In the genomic region with DNA sequence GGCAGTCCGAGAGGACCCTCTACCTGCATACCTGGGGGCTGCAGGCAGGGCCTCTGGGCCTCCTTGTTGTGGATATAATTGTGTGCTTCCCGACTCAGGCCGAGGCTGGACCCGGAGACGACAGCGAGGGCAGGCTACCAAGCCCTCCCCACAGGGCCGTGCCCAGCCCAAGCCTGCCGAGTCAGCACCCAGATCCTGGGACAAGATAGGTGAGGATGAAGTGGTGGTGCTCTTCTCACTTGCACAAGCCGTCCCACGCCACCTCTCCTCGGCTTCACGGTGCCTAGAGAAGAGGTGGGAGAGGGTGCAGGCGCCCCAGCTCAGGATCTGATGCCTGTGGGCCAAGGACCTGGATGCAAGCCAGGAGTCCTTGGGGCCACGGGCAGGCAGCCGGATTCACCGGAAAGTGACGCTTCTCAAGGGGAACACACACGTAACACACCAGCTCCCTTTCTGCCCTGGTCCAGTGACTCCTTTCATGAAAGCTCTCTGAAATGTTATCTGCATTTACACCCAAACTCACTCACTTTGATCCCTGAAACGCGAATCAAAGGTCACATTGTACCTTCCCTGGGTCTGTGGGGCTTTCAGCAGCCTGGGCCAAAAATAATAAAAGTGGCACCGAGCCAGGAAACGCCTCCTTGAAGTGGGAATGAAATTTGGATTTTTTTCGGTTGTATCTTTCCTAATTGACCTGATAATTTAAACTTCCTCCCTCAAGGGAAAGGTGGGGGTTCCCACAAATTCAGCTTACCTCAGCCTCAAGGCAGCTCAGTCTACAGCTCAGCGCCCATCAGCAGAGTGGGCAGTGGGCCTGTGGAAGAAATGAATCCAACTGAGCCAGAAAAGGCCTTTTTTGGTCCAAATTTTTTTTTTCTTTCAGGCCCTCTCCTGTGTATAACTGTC, we compare ENCODE assay signal across 8 cellular contexts. TPM values are rescaled to one million over a fixed set of nuclear protein-coding genes. Genes with fewer than 3 reads are reported as not detected.
DNase-seq lines count a peak whose midpoint lies in the region; ATAC-seq and TF ChIP-seq lines count a peak whose summit lies in the region.

No MANE protein-coding gene starts in this region.

- H3K4me1 ChIP-seq in DND-41 (ENCODE audit: insufficient read depth, low read length) (peaks cover 50% of the 10 kb centered on the region), iPS-15b (ENCODE audit: control insufficient read depth, insufficient read depth, low read length) (peaks cover 2% of the 10 kb centered on the region), skeletal muscle tissue (ENCODE audit: control insufficient read depth in 3 of 3, insufficient read depth in 3 of 3, low read length in 3 of 3) (peaks cover 28 to 43% (median 29%) of the 10 kb centered on the region in 3 donors)

- H2AFZ ChIP-seq in DND-41 (ENCODE audit: low read depth, low read length) (peak overlapping the region; percentile 69), SU-DHL-6 (ENCODE audit: low read depth, low read length, severe bottlenecking) (peak overlapping the region; percentile 64)

- no peaks in the 10 kb centered on the region for H3K9me2 ChIP-seq in SU-DHL-6 (replicated peaks; ENCODE audit: insufficient read depth, low read length)

- H3K36me3 ChIP-seq in DND-41 (ENCODE audit: insufficient read depth, low read length) (peaks cover 41% of the 10 kb centered on the region), SU-DHL-6 (ENCODE audit: low read length) (no peaks in the 10 kb centered on the region), iPS-15b (ENCODE audit: control insufficient read depth, insufficient read depth, low read length) (peaks cover 17% of the 10 kb centered on the region), skeletal muscle tissue (ENCODE audit: control insufficient read depth in 3 of 3, insufficient read depth in 3 of 3, low read length in 3 of 3) (peaks cover 16 to 18% (median 16%) of the 10 kb centered on the region in 3 donors)

- peaks cover 36% of the 10 kb centered on the region for H4K20me1 ChIP-seq in DND-41 (ENCODE audit: insufficient read depth, low read length)
- no peaks in the 10 kb centered on the region for H4K20me1 ChIP-seq in SU-DHL-6 (ENCODE audit: low read depth, low read length)

- peak overlapping the region; percentile 99 for H3K9ac ChIP-seq in DND-41 (ENCODE audit: low read depth, low read length)
- peak overlapping the region; percentile 97 for H3K9ac ChIP-seq in SU-DHL-6 (ENCODE audit: low read length)
- peak overlapping the region; percentile 85 for H3K9ac ChIP-seq in iPS-15b (ENCODE audit: low read depth, low read length)
- H3K9ac ChIP-seq in skeletal muscle tissue (ENCODE audit: low read depth in 1 of 3, low read length in 3 of 3) = peak overlapping the region; percentile 87 to 99 (median 98)

- no peaks in the 10 kb centered on the region for H3K27me3 ChIP-seq in DND-41 (ENCODE audit: insufficient read depth, low read length, poor library complexity)
- H3K27me3 ChIP-seq in SU-DHL-6 (ENCODE audit: low read length) = no peaks in the 10 kb centered on the region
- H3K27me3 ChIP-seq in iPS-15b (ENCODE audit: control insufficient read depth, insufficient read depth, low read length) = no peaks in the 10 kb centered on the region
- no peaks in the 10 kb centered on the region for H3K27me3 ChIP-seq in skeletal muscle tissue (ENCODE audit: control insufficient read depth in 3 of 3, insufficient read depth in 3 of 3, low read length in 3 of 3)

- H3K27ac ChIP-seq in DND-41 (ENCODE audit: low read length) = peak overlapping the region; percentile 98
- peak overlapping the region; percentile 71 for H3K27ac ChIP-seq in SU-DHL-6 (ENCODE audit: low read depth, low read length)
- H3K27ac ChIP-seq in skeletal muscle tissue (ENCODE audit: low read depth, low read length) = peak overlapping the region; percentile 92

- H3K4me2 ChIP-seq in DND-41 (ENCODE audit: insufficient read depth, low read length) = peak overlapping the region; percentile 73
- H3K4me2 ChIP-seq in SU-DHL-6 (ENCODE audit: low read depth, low read length, poor library complexity, severe bottlenecking) = peak overlapping the region; percentile 81

- TF ChIP-seq CTCF in DND-41 (IDR thresholded peaks at IDR 0.05; ENCODE audit: borderline replicate concordance, extremely low read depth, low read length, poor library complexity, severe bottlenecking) (no peak), SU-DHL-6 (IDR thresholded peaks at IDR 0.05; ENCODE audit: insufficient read depth, low read length, poor library complexity, severe bottlenecking) (no peak)

- H3K9me3 ChIP-seq in DND-41 (ENCODE audit: insufficient read depth, low read length, severe bottlenecking) (no peaks in the 10 kb centered on the region), SU-DHL-6 (ENCODE audit: insufficient read depth, low read length) (no peaks in the 10 kb centered on the region), iPS-15b (ENCODE audit: control insufficient read depth, insufficient read depth, low read length) (no peaks in the 10 kb centered on the region), skeletal muscle tissue (ENCODE audit: control insufficient read depth in 3 of 3, low read length in 3 of 3) (no peaks in the 10 kb centered on the region)

- in situ Hi-C loops in KBM-7 (cut with MboI; ENCODE audit: low pct_unique_long_range_greater_than_20kb, low sequenced_read_pairs) = no loop called here

- H3F3A ChIP-seq in SU-DHL-6 (ENCODE audit: insufficient read depth) = no peaks in the 10 kb centered on the region

- H3K4me3 ChIP-seq in DND-41 (ENCODE audit: low read depth in 1 of 2, low read length in 2 of 2) = peak overlapping the region; percentile 82 to 91
- H3K4me3 ChIP-seq in SU-DHL-6 (ENCODE audit: insufficient read depth, low read length, poor library complexity, severe bottlenecking) = peak overlapping the region; percentile 70
- H3K4me3 ChIP-seq in iPS-15b (ENCODE audit: low read depth, low read length) = peak overlapping the region; percentile 92
- peak overlapping the region; percentile 79 to 97 (median 92) for H3K4me3 ChIP-seq in skeletal muscle tissue (ENCODE audit: low read length in 3 of 3)

- ATAC-seq in DND-41 (ENCODE audit: insufficient read depth, low read depth) (peak; percentile 36), GM21515 (IDR thresholded peaks at IDR 0.05; ENCODE audit: unreplicated experiment) (peak; percentile 17)

- H3K79me2 ChIP-seq in DND-41 (ENCODE audit: insufficient read depth, low read length) (peaks cover 67% of the 10 kb centered on the region), SU-DHL-6 (ENCODE audit: insufficient read depth, low read length) (peaks cover 29% of the 10 kb centered on the region)

- DNase-seq in DND-41 = peak; percentile 73
- peak; percentile 86 for DNase-seq in KBM-7
- peak; percentile 67 for DNase-seq in astrocyte of the hippocampus (ENCODE audit: low read depth, low spot score)
- DNase-seq in NCI-H187 treated with DMSO at 0.1 percent for 48 hours (lab: John Stamatoyannopoulos, UW) = no peak

RNA-seq across cellular contexts. Expression of a gene that starts 1.1 kb away (rescaled TPM):
- 4.7 TPM for total RNA-seq in skeletal muscle tissue

RNA-seq across cellular contexts. Expression of a gene that starts 1.1 kb away (rescaled TPM):
- 9.4 TPM for total RNA-seq in skeletal muscle tissue
